In the genomic region with DNA sequence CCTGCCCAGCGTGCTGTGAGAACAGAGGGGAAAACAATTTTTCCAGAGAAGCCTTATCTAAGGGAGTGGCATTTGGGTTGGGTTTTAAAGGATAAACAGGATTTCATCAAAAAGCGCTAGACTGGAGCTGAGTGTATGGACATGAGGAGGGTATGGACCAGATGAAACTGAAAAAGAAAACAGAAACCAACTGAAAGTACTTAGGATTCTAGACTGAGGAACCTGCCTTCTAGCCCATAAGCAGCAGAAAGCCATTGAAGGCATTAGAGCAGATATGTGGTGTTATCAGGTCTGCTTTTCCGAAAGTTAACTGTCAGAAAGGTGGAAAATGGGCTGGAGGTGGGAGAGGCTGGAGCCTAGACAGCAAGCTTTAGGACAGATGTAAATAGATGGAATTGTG, we compare ENCODE assay signal across 35 cellular contexts.
"Had no signal": no experiment of that assay in that cellular context is flagged by ENCODE, and none has a peak within 500 bp of the region (broad histone marks: within the 10 kb centered on the region; RNA-seq: fewer than 3 reads in every experiment).

No MANE protein-coding gene starts in this region.

- H3K36me3 ChIP-seq: adrenal gland, ascending aorta, cardiac muscle cell had no signal

- H3K9me3 Mint-ChIP-seq: activated B cell treated with CpG ODN at 0.5 μM for 24 hours; activated CD4-positive, alpha-beta memory T cell treated with anti-CD3 and anti-CD28 coated beads for 36 hours; activated CD4-positive, alpha-beta T cell treated with anti-CD3 and anti-CD28 coated beads, Interleukin-2, amount 10 ng/mL, durations not matched to agents 24 days and 14 days; activated CD8-positive, alpha-beta T cell treated with anti-CD3 and anti-CD28 coated beads for 36 hours; activated naive CD4-positive, alpha-beta T cell treated with anti-CD3 and anti-CD28 coated beads for 36 hours; activated naive CD8-positive, alpha-beta T cell treated with anti-CD3 and anti-CD28 coated beads for 36 hours; activated T-cell treated with anti-CD3 and anti-CD28 coated beads, Interleukin-2, amount 50 U/mL, for 4 hours; activated T-cell treated with anti-CD3 and anti-CD28 coated beads, Interleukin-2, amount 50 U/mL, for 72 hours; activated T-helper 1 cell treated with anti-CD3 and anti-CD28 coated beads, Interleukin-12 subunit alpha, Interleukin-12 subunit beta, Interleukin-2, Interleukin-4 antibody, amounts not matched to agents 30 ng/mL and 10 ng/mL and 1 ng/mL, durations not matched to agents 14 hours and 24 hours and 36 hours; activated T-helper 17 cell treated with anti-CD3 and anti-CD28 coated beads, Interleukin-2, amount 50 U/mL, for 72 hours; brain; T-helper 1 cell treated with Interleukin-12 subunit alpha and Interleukin-12 subunit beta and Interleukin-4 antibody, amounts not matched to agents 30 μg/mL and 1 μg/mL, for 36 hours; T-helper 2 cell treated with Interferon-gamma antibody and Interleukin-4, amounts not matched to agents 5 μg/mL and 100 μg/mL, for 36 hours had no signal

- H3K27ac ChIP-seq: adrenal gland, ascending aorta, cardiac muscle cell, VCaP had no signal

- H3K4me1 Mint-ChIP-seq: activated B cell treated with CpG ODN at 0.5 μM for 24 hours; activated CD4-positive, alpha-beta T cell treated with anti-CD3 and anti-CD28 coated beads, Interleukin-2, amount 10 ng/mL, durations not matched to agents 24 days and 14 days; activated naive CD8-positive, alpha-beta T cell treated with anti-CD3 and anti-CD28 coated beads for 36 hours; activated T-helper 17 cell treated with anti-CD3 and anti-CD28 coated beads, Interleukin-2, amount 50 U/mL, for 72 hours; brain; central memory CD8-positive, alpha-beta T cell had no signal

- H3K27me3 ChIP-seq: adrenal gland, ascending aorta, cardiac muscle cell had no signal

- H3K27ac Mint-ChIP-seq: activated B cell treated with CpG ODN at 0.5 μM for 24 hours; activated CD4-positive, alpha-beta memory T cell treated with anti-CD3 and anti-CD28 coated beads for 36 hours; activated CD4-positive, alpha-beta T cell treated with anti-CD3 and anti-CD28 coated beads, Interleukin-2, amount 10 ng/mL, durations not matched to agents 24 days and 14 days; activated CD8-positive, alpha-beta T cell treated with anti-CD3 and anti-CD28 coated beads for 36 hours; activated naive CD4-positive, alpha-beta T cell treated with anti-CD3 and anti-CD28 coated beads for 36 hours; activated naive CD4-positive, alpha-beta T cell treated with anti-CD3 and anti-CD28 coated beads, Interleukin-2, amount 50 U/mL, for 72 hours; activated naive CD8-positive, alpha-beta T cell treated with anti-CD3 and anti-CD28 coated beads for 36 hours; activated T-cell treated with anti-CD3 and anti-CD28 coated beads, Interleukin-2, amount 50 U/mL, for 72 hours; activated T-helper 1 cell treated with anti-CD3 and anti-CD28 coated beads, Interleukin-12 subunit alpha, Interleukin-12 subunit beta, Interleukin-2, Interleukin-4 antibody, amounts not matched to agents 30 ng/mL and 10 ng/mL and 1 ng/mL, durations not matched to agents 14 hours and 24 hours and 36 hours; activated T-helper 17 cell treated with anti-CD3 and anti-CD28 coated beads, Interleukin-2, amount 50 U/mL, for 72 hours; brain; T-helper 1 cell treated with Interleukin-12 subunit alpha and Interleukin-12 subunit beta and Interleukin-4 antibody, amounts not matched to agents 30 μg/mL and 1 μg/mL, for 36 hours; T-helper 2 cell treated with Interferon-gamma antibody and Interleukin-4, amounts not matched to agents 5 μg/mL and 100 μg/mL, for 36 hours had no signal

- H3K4me3 ChIP-seq: adrenal gland, ascending aorta, cardiac muscle cell had no signal

- H3K27me3 Mint-ChIP-seq: activated B cell treated with CpG ODN at 0.5 μM for 24 hours; activated CD4-positive, alpha-beta T cell treated with anti-CD3 and anti-CD28 coated beads, Interleukin-2, amount 10 ng/mL, durations not matched to agents 24 days and 14 days; activated T-helper 17 cell treated with anti-CD3 and anti-CD28 coated beads, Interleukin-2, amount 50 U/mL, for 72 hours; brain; central memory CD8-positive, alpha-beta T cell had no signal

- H3K9me3 ChIP-seq: adrenal gland, ascending aorta had no signal

- H3K4me3 Mint-ChIP-seq: activated B cell treated with CpG ODN at 0.5 μM for 24 hours; activated CD4-positive, alpha-beta memory T cell treated with anti-CD3 and anti-CD28 coated beads for 36 hours; activated CD4-positive, alpha-beta T cell treated with anti-CD3 and anti-CD28 coated beads, Interleukin-2, amount 10 ng/mL, durations not matched to agents 24 days and 14 days; activated CD8-positive, alpha-beta T cell treated with anti-CD3 and anti-CD28 coated beads for 36 hours; activated naive CD4-positive, alpha-beta T cell treated with anti-CD3 and anti-CD28 coated beads for 36 hours; activated naive CD8-positive, alpha-beta T cell treated with anti-CD3 and anti-CD28 coated beads for 36 hours; activated T-cell treated with anti-CD3 and anti-CD28 coated beads, Interleukin-2, amount 50 U/mL, for 4 hours; activated T-cell treated with anti-CD3 and anti-CD28 coated beads, Interleukin-2, amount 50 U/mL, for 72 hours; activated T-helper 1 cell treated with anti-CD3 and anti-CD28 coated beads, Interleukin-12 subunit alpha, Interleukin-12 subunit beta, Interleukin-2, Interleukin-4 antibody, amounts not matched to agents 30 ng/mL and 10 ng/mL and 1 ng/mL, durations not matched to agents 14 hours and 24 hours and 36 hours; activated T-helper 17 cell treated with anti-CD3 and anti-CD28 coated beads, Interleukin-2, amount 50 U/mL, for 72 hours; brain; central memory CD8-positive, alpha-beta T cell; T-helper 1 cell treated with Interleukin-12 subunit alpha and Interleukin-12 subunit beta and Interleukin-4 antibody, amounts not matched to agents 30 μg/mL and 1 μg/mL, for 36 hours; T-helper 2 cell treated with Interferon-gamma antibody and Interleukin-4, amounts not matched to agents 5 μg/mL and 100 μg/mL, for 36 hours had no signal

- H3K36me3 Mint-ChIP-seq: activated CD4-positive, alpha-beta memory T cell treated with anti-CD3 and anti-CD28 coated beads for 36 hours; activated naive CD4-positive, alpha-beta T cell treated with anti-CD3 and anti-CD28 coated beads, Interleukin-2, amount 50 U/mL, for 72 hours; activated naive CD8-positive, alpha-beta T cell treated with anti-CD3 and anti-CD28 coated beads for 36 hours; brain had no signal

- H3K4me1 ChIP-seq: adrenal gland, ascending aorta had no signal

- DNase-seq: activated B cell treated with CpG ODN at 0.5 μM for 24 hours; activated CD4-positive, alpha-beta memory T cell treated with anti-CD3 and anti-CD28 coated beads for 36 hours; activated CD4-positive, alpha-beta T cell treated with anti-CD3 and anti-CD28 coated beads for 4 hours; activated CD4-positive, alpha-beta T cell treated with anti-CD3 and anti-CD28 coated beads, Interleukin-2, amount 10 ng/mL, durations not matched to agents 24 days and 14 days; activated CD4-positive, alpha-beta T cell treated with anti-CD3 and anti-CD28 coated beads, Interleukin-2, amount 50 U/mL, for 1 hour; activated CD4-positive, alpha-beta T cell treated with anti-CD3 and anti-CD28 coated beads, Interleukin-2, amount 50 U/mL, for 4 hours; activated CD4-positive, CD25-positive, alpha-beta regulatory T cell treated with anti-CD3 and anti-CD28 coated beads, Interleukin-2, amount 50 U/mL, for 72 hours; activated CD8-positive, alpha-beta memory T cell treated with anti-CD3 and anti-CD28 coated beads, Interleukin-2, amount 50 U/mL, for 4 hours; activated CD8-positive, alpha-beta T cell treated with anti-CD3 and anti-CD28 coated beads for 36 hours; activated effector memory CD4-positive, alpha-beta T cell treated with anti-CD3 and anti-CD28 coated beads, Interleukin-2, amount 50 U/mL, for 16 hours; activated gamma-delta T cell treated with Interleukin-2 at 50 U/mL for 16 hours; activated naive CD4-positive, alpha-beta T cell; activated naive CD4-positive, alpha-beta T cell treated with anti-CD3 and anti-CD28 coated beads for 36 hours; activated naive CD4-positive, alpha-beta T cell treated with anti-CD3 and anti-CD28 coated beads, Interleukin-2, amount 50 U/mL, for 16 hours; activated naive CD8-positive, alpha-beta T cell treated with anti-CD3 and anti-CD28 coated beads for 36 hours; activated T-cell treated with anti-CD3 and anti-CD28 coated beads for 4 hours; activated T-cell treated with anti-CD3 and anti-CD28 coated beads, Interleukin-2, amount 50 U/mL, for 1 hour; activated T-cell treated with anti-CD3 and anti-CD28 coated beads, Interleukin-2, amount 50 U/mL, for 4 hours; activated T-cell treated with anti-CD3 and anti-CD28 coated beads, Interleukin-2, amount 50 U/mL, for 72 hours; adrenal gland; amniotic stem cell; caudate nucleus; cerebellar nuclear complex; T-helper 2 cell; T-helper 9 cell had no signal

- ATAC-seq: activated CD8-positive, alpha-beta T cell treated with anti-CD3 and anti-CD28 coated beads for 36 hours; activated naive CD4-positive, alpha-beta T cell treated with anti-CD3 and anti-CD28 coated beads, Interleukin-2, amount 50 U/mL, for 72 hours; activated T-cell treated with anti-CD3 and anti-CD28 coated beads, Interleukin-2, amount 50 U/mL, for 4 hours; activated T-cell treated with anti-CD3 and anti-CD28 coated beads, Interleukin-2, amount 50 U/mL, for 72 hours; activated T-helper 17 cell treated with anti-CD3 and anti-CD28 coated beads, Interleukin-2, amount 50 U/mL, for 72 hours had no signal
